In the genomic region with DNA sequence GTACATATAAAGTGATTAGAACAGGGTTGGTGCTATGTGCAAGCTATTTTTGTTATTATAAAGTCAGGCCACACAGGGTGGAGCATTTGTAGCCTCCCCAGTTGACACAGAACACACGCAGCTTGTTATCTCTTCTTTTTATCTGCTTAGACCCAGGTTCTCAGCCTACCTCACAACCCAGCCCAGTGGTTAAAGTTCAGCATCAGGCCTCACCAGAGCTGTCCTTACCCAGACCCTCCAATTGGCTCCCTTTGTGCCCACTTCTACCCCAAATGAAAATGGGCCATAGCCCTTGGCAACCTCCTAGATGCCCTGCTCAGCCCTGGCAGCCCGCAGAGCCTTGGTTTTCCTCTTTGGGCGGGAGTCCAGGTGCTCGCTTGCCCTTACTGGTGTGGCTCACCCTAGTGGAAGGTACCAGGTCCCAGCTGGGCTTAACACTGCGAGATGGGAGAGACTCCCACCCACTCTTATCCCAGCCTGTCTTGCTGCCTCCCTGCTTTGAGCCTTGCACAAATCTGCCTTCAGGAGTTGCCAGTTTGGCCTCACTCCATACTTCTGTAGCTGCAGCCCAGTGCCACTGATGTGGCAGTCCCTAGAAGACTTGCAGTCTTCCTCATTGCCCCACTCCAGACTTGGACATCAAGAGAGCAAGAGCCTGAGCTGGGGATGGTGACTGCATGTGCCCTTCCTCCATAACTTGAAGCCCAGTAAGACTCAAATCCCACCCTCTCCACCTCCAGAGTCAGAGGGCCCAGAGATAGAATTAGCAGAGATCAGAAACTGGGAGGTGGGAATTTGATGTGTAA, we compare ENCODE assay signal across 9 cellular contexts. TPM values are rescaled to one million over a fixed set of nuclear protein-coding genes. Genes with fewer than 3 reads are reported as not detected.
DNase-seq lines count a peak whose midpoint lies in the region; ATAC-seq, FAIRE-seq and TF ChIP-seq lines count a peak whose summit lies in the region.
"Had no signal": no experiment of that assay in that cellular context is flagged by ENCODE, and none has a peak within 500 bp of the region (broad histone marks: within the 10 kb centered on the region; RNA-seq: fewer than 3 reads in every experiment).

No MANE protein-coding gene starts in this region.

- peak overlapping the region; percentile 97; the same call in 1 of the 2 replicates for H2AFZ ChIP-seq in PC-3 (ENCODE audit: low read length)
- H2AFZ ChIP-seq in parathyroid adenoma, result peak overlapping the region; percentile 95

- H3K4me2 ChIP-seq in DOHH2 (ENCODE audit: low read length), result peak overlapping the region; percentile 92
- peak overlapping the region; percentile 91 for H3K4me2 ChIP-seq in PC-3 (ENCODE audit: low read length)
- peak overlapping the region; percentile 99 for H3K4me2 ChIP-seq in parathyroid adenoma (ENCODE audit: low read length)

- H3K27me3 ChIP-seq in DOHH2 (ENCODE audit: control insufficient read depth, low read length) (no peaks in the 10 kb centered on the region), PC-3 (ENCODE audit: low read length) (no peaks in the 10 kb centered on the region), endodermal cell (ENCODE audit: control insufficient read depth, insufficient read depth, low read length, poor library complexity, severe bottlenecking) (peaks cover 4% of the 10 kb centered on the region), parathyroid adenoma (ENCODE audit: control insufficient read depth, insufficient read depth, low read length) (no peaks in the 10 kb centered on the region)

- TF ChIP-seq CTCF in DOHH2 (IDR thresholded peaks at IDR 0.05; ENCODE audit: low read depth, low read length, poor library complexity, severe bottlenecking) (no peak), PC-3 (conservative IDR thresholded peaks at IDR 0.05; ENCODE audit: low read depth, low read length) (no peak), endodermal cell (conservative IDR thresholded peaks at IDR 0.05) (peak; percentile 22), parathyroid adenoma (IDR thresholded peaks at IDR 0.05) (no peak), D721Med (IDR thresholded peaks at IDR 0.05; ENCODE audit: insufficient read depth, missing control alignments) (no peak)

- peaks cover 44% of the 10 kb centered on the region for H3K36me3 ChIP-seq in DOHH2 (ENCODE audit: control insufficient read depth, low read length)
- no peaks in the 10 kb centered on the region; the same call in 1 of the 2 replicates for H3K36me3 ChIP-seq in PC-3 (ENCODE audit: low read depth, low read length)
- H3K36me3 ChIP-seq in endodermal cell (ENCODE audit: control insufficient read depth, insufficient read depth, low read length), result peaks cover 5% of the 10 kb centered on the region
- no peaks in the 10 kb centered on the region for H3K36me3 ChIP-seq in parathyroid adenoma (ENCODE audit: control insufficient read depth, insufficient read depth, low read length)

- no peaks in the 10 kb centered on the region; the same call in 1 of the 2 replicates for H4K20me1 ChIP-seq in DOHH2 (ENCODE audit: control insufficient read depth, insufficient read depth, low read depth, low read length)
- no peaks in the 10 kb centered on the region for H4K20me1 ChIP-seq in PC-3 (ENCODE audit: low read length)

- H3K36me3 Mint-ChIP-seq in endodermal cell (ENCODE audit: low read depth), result peaks cover 21% of the 10 kb centered on the region

- CTCF ChIA-PET in PC-3 (lab: Charles Lee), result no interaction called here

- 75 to 79% methylated on average over 2 to 5 of the region's 5 CpGs for WGBS in endodermal cell (ENCODE audit: insufficient coverage in 1 of 2, insufficient read length in 1 of 2), 2 experiments

- no peaks in the 10 kb centered on the region for H3K9me2 ChIP-seq in DOHH2 (replicated peaks; ENCODE audit: control insufficient read depth, low read length)
- H3K9me2 ChIP-seq in PC-3 (replicated peaks; ENCODE audit: low read length), result no peaks in the 10 kb centered on the region

- H3K27me3 Mint-ChIP-seq in endodermal cell (ENCODE audit: insufficient read depth), result peaks cover 25% of the 10 kb centered on the region

- BruUV-seq in PC-3 (replicated peaks; lab: Mats Ljungman, UMichigan), result no TSS peak

- FAIRE-seq in D721Med (lab: Jason Lieb, UNC), result no peak

- DNase-seq in PC-3 (no peak), endodermal cell (peak; percentile 61), D721Med (ENCODE audit: insufficient read length, low spot score) (no peak), HPDE6-E6E7 (ENCODE audit: extremely low spot score) (no peak), kidney tubule cell (ENCODE audit: low spot score) (no peak)
- DNase-seq: OCI-M1 had no signal

- H3K9ac ChIP-seq in PC-3 (ENCODE audit: low read length), result no peak overlapping the region; the same call in 1 of the 2 replicates
- H3K9ac ChIP-seq in endodermal cell (ENCODE audit: extremely low read depth, low read length, poor library complexity, severe bottlenecking), result no peak overlapping the region
- H3K9ac ChIP-seq in parathyroid adenoma, result no peak overlapping the region

- H3K27ac ChIP-seq in DOHH2 (ENCODE audit: low read depth, low read length), result peak overlapping the region; percentile 20; the same call in 1 of the 2 replicates
- no peak overlapping the region for H3K27ac ChIP-seq in PC-3 (ENCODE audit: low read length)
- H3K27ac ChIP-seq in endodermal cell (ENCODE audit: low read depth, low read length), result no peak overlapping the region
- no peak overlapping the region for H3K27ac ChIP-seq in parathyroid adenoma

- intact Hi-C loops in PC-3 (cut with micrococcal nuclease), result no loop called here

- H3K4me1 Mint-ChIP-seq in endodermal cell, result peaks cover 22% of the 10 kb centered on the region

- H3K9me3 ChIP-seq in DOHH2 (ENCODE audit: control insufficient read depth, insufficient read depth, low read length), result no peaks in the 10 kb centered on the region
- no peaks in the 10 kb centered on the region for H3K9me3 ChIP-seq in PC-3 (ENCODE audit: low read length)
- no peaks in the 10 kb centered on the region for H3K9me3 ChIP-seq in endodermal cell (ENCODE audit: control insufficient read depth, low read length)
- H3K9me3 ChIP-seq in parathyroid adenoma (ENCODE audit: control insufficient read depth, low read length), result no peaks in the 10 kb centered on the region

- H3K79me2 ChIP-seq in DOHH2 (ENCODE audit: control insufficient read depth, low read length) (peaks cover 19% of the 10 kb centered on the region), PC-3 (ENCODE audit: low read length) (peaks cover 23% of the 10 kb centered on the region), parathyroid adenoma (peaks cover 10% of the 10 kb centered on the region)

- H3K9me3 Mint-ChIP-seq in endodermal cell, result no peaks in the 10 kb centered on the region

- H3K4me3 ChIP-seq in DOHH2 (ENCODE audit: low read length) (peak overlapping the region; percentile 84), PC-3 (ENCODE audit: low read length) (peak overlapping the region; percentile 98), endodermal cell (ENCODE audit: low read length) (peak overlapping the region; percentile 83), parathyroid adenoma (ENCODE audit: low read depth, low read length) (no peak overlapping the region)

- ATAC-seq in PC-3 (no peak), HG03135 (IDR thresholded peaks at IDR 0.05; ENCODE audit: unreplicated experiment) (no peak)

- H3K27ac Mint-ChIP-seq in endodermal cell, result no peak overlapping the region

- POLR2A ChIA-PET in PC-3 (lab: Charles Lee; ENCODE audit: unreplicated experiment), result no interaction called here

- peak overlapping the region; percentile 85 for H3K4me3 Mint-ChIP-seq in endodermal cell

- H3F3A ChIP-seq in DOHH2 (ENCODE audit: control insufficient read depth, insufficient read depth) (peaks cover 9% of the 10 kb centered on the region), PC-3 (ENCODE audit: low read length, unreplicated experiment) (no peaks in the 10 kb centered on the region)

- H3K4me1 ChIP-seq in DOHH2 (ENCODE audit: control insufficient read depth, low read length) (peaks cover 58% of the 10 kb centered on the region), PC-3 (ENCODE audit: insufficient read depth, low read length) (peaks cover 15% of the 10 kb centered on the region), endodermal cell (ENCODE audit: control insufficient read depth, insufficient read depth, low read length) (no peaks in the 10 kb centered on the region), parathyroid adenoma (peaks cover 5% of the 10 kb centered on the region)

RNA-seq across cellular contexts. Expression of a gene that starts 1.2 kb away (rescaled TPM):
- total RNA-seq in PC-3 (2014; rRNA removed), result 15.8 and 22.4 TPM in 2 replicates
- total RNA-seq in endodermal cell, result 10 to 100 TPM; 34.9 to 43.0 TPM
- 69.2 TPM for polyA plus RNA-seq in endodermal cell (2013, experiment 1 of 2)
- polyA plus RNA-seq in endodermal cell (2013, experiment 2 of 2), result 59.0 TPM

RNA-seq across cellular contexts. Expression of a gene that starts 4.2 kb away (rescaled TPM):
- 42.6 and 72.9 TPM in 2 replicates for total RNA-seq in PC-3 (2014; rRNA removed)
- total RNA-seq in endodermal cell, result 10 to 100 TPM; 12.3 to 14.1 TPM
- polyA plus RNA-seq in endodermal cell (2013, experiment 1 of 2), result 46.7 TPM
- 37.3 TPM for polyA plus RNA-seq in endodermal cell (2013, experiment 2 of 2)

RNA-seq across cellular contexts. Expression of a gene that starts 20.1 kb away (rescaled TPM):
- total RNA-seq in PC-3 (2014; rRNA removed) (68.4 and 82.1 TPM in 2 replicates), endodermal cell (10 to 100 TPM; 46.7 to 59.0 TPM)
- 64.3 TPM for polyA plus RNA-seq in endodermal cell (2013, experiment 1 of 2)
- 59.8 TPM for polyA plus RNA-seq in endodermal cell (2013, experiment 2 of 2)

RNA-seq across cellular contexts. Expression of a gene that starts 26.3 kb away (rescaled TPM):
- 86.6 and 118 TPM in 2 replicates for total RNA-seq in PC-3 (2014; rRNA removed)
- total RNA-seq in endodermal cell, result 100 to 1,000 TPM in 1 of 2 donors, 10 to 100 TPM in 1; 84.8 to 132 TPM
- polyA plus RNA-seq in endodermal cell (2013, experiment 1 of 2), result 103 TPM
- polyA plus RNA-seq in endodermal cell (2013, experiment 2 of 2), result 113 TPM

RNA-seq across cellular contexts. Expression of a gene that starts 41.5 kb away (rescaled TPM):
- 4.4 and 7.2 TPM in 2 replicates for total RNA-seq in PC-3 (2014; rRNA removed)
- total RNA-seq in endodermal cell, result 10 to 100 TPM; 25.5 to 27.6 TPM
- polyA plus RNA-seq in endodermal cell (2013, experiment 1 of 2), result 21.8 TPM
- polyA plus RNA-seq in endodermal cell (2013, experiment 2 of 2), result 21.9 TPM
